Comparison of ENCODE assay signal across 2 cellular contexts in genomic region chr18:9130806-9131205, GRCh38.
TF ChIP-seq lines count a peak whose summit lies in the region.

No MANE protein-coding gene starts in this region.

TF ChIP-seq in IMR-90, 13 proteins besides CTCF, POLR2A, EP300 and RAD21:
- TF ChIP-seq RCOR1 (IDR thresholded peaks at IDR 0.05; ENCODE audit: insufficient replicate concordance, low read length) = no peak
- TF ChIP-seq MXI1 (IDR thresholded peaks at IDR 0.05; ENCODE audit: borderline replicate concordance, low read depth, low read length) = no peak
- TF ChIP-seq RFX5 (IDR thresholded peaks at IDR 0.05; ENCODE audit: low read depth, low read length) = no peak
- TF ChIP-seq NFE2L2 (IDR thresholded peaks at IDR 0.05; ENCODE audit: low read depth, low read length) = no peak
- TF ChIP-seq CEBPB (IDR thresholded peaks at IDR 0.05; ENCODE audit: low read depth, low read length) = no peak
- TF ChIP-seq FOS (IDR thresholded peaks at IDR 0.05; ENCODE audit: low read depth, low read length) = no peak
- peak; percentile 95 for TF ChIP-seq MAFK (IDR thresholded peaks at IDR 0.05; ENCODE audit: low read depth, low read length)

TF ChIP-seq in K562, 482 proteins besides CTCF, POLR2A, EP300 and RAD21:
- peak; percentile 79 for TF ChIP-seq MAFF (IDR thresholded peaks at IDR 0.05; ENCODE audit: low read length)
- TF ChIP-seq ZNF316 (IDR thresholded peaks at IDR 0.05) = peak; percentile 91
- no peak for TF ChIP-seq NR2C2 (CRISPR knock-in tag; IDR thresholded peaks at IDR 0.05)
- TF ChIP-seq NR2C2 (tag; IDR thresholded peaks at IDR 0.05) = no peak
- peak; percentile 66 for TF ChIP-seq ZBTB40 (IDR thresholded peaks at IDR 0.05)
- TF ChIP-seq ZBTB40 (CRISPR knock-in tag; IDR thresholded peaks at IDR 0.05) = no peak
- TF ChIP-seq C11orf30 (IDR thresholded peaks at IDR 0.05; ENCODE audit: low read depth) = peak; percentile 87
- peak; percentile 80 for TF ChIP-seq MAFG (tag; conservative IDR thresholded peaks at IDR 0.05)
- TF ChIP-seq GTF3C2 (IDR thresholded peaks at IDR 0.05; ENCODE audit: borderline replicate concordance, extremely low read depth, insufficient read length) = no peak
- peak; percentile 79 for TF ChIP-seq MAFK (IDR thresholded peaks at IDR 0.05; ENCODE audit: low read length)
- no peak for TF ChIP-seq ZNF75A (CRISPR knock-in tag; IDR thresholded peaks at IDR 0.05)
- no peak for TF ChIP-seq ARID1B (IDR thresholded peaks at IDR 0.05)
- TF ChIP-seq ZBTB49 (CRISPR knock-in tag; IDR thresholded peaks at IDR 0.05; ENCODE audit: borderline replicate concordance) = no peak
